8 cellular contexts compared by ENCODE assay signal in genomic region chr15:55774113-55774970, GRCh38. TPM values are rescaled to one million over a fixed set of nuclear protein-coding genes. Genes with fewer than 3 reads are reported as not detected.
DNase-seq lines count a peak whose midpoint lies in the region; ATAC-seq and TF ChIP-seq lines count a peak whose summit lies in the region.

No MANE protein-coding gene starts in this region.

- H3K27me3 ChIP-seq in DND-41 (ENCODE audit: insufficient read depth, low read length, poor library complexity) (no peaks in the 10 kb centered on the region), OCI-LY1 (ENCODE audit: insufficient read depth, low read length) (no peaks in the 10 kb centered on the region), left ventricle myocardium inferior (ENCODE audit: low read depth) (peaks cover 5% of the 10 kb centered on the region)

- H3K4me1 ChIP-seq in DND-41 (ENCODE audit: insufficient read depth, low read length): no peaks in the 10 kb centered on the region
- no peaks in the 10 kb centered on the region for H3K4me1 ChIP-seq in OCI-LY1 (ENCODE audit: insufficient read depth, low read length, severe bottlenecking)
- no peaks in the 10 kb centered on the region for H3K4me1 ChIP-seq in left ventricle myocardium inferior

- H3K9me3 ChIP-seq in DND-41 (ENCODE audit: insufficient read depth, low read length, severe bottlenecking): no peaks in the 10 kb centered on the region
- H3K9me3 ChIP-seq in OCI-LY1 (ENCODE audit: low read length): no peaks in the 10 kb centered on the region
- H3K9me3 ChIP-seq in left ventricle myocardium inferior (replicated peaks): no peaks in the 10 kb centered on the region

- no peaks in the 10 kb centered on the region for H3K36me3 ChIP-seq in DND-41 (ENCODE audit: insufficient read depth, low read length)
- no peaks in the 10 kb centered on the region for H3K36me3 ChIP-seq in OCI-LY1 (ENCODE audit: insufficient read depth, low read length)
- no peaks in the 10 kb centered on the region for H3K36me3 ChIP-seq in left ventricle myocardium inferior

- H3K4me3 ChIP-seq in DND-41 (ENCODE audit: low read depth in 1 of 2, low read length in 2 of 2): no peak overlapping the region
- no peak overlapping the region for H3K4me3 ChIP-seq in OCI-LY1 (ENCODE audit: low read depth, low read length, poor library complexity, severe bottlenecking)
- H3K4me3 ChIP-seq in left ventricle myocardium inferior: no peak overlapping the region

- no peak overlapping the region for H3K9ac ChIP-seq in DND-41 (ENCODE audit: low read depth, low read length)
- H3K9ac ChIP-seq in OCI-LY1 (ENCODE audit: low read length): no peak overlapping the region

- H3K79me2 ChIP-seq in DND-41 (ENCODE audit: insufficient read depth, low read length) (no peaks in the 10 kb centered on the region), OCI-LY1 (ENCODE audit: insufficient read depth, low read length) (no peaks in the 10 kb centered on the region)

- peak; percentile 67 for TF ChIP-seq CTCF in DND-41 (IDR thresholded peaks at IDR 0.05; ENCODE audit: borderline replicate concordance, extremely low read depth, low read length, poor library complexity, severe bottlenecking)
- peak; percentile 55 for TF ChIP-seq CTCF in OCI-LY1 (IDR thresholded peaks at IDR 0.05; ENCODE audit: low read length)
- TF ChIP-seq CTCF in left ventricle myocardium inferior (IDR thresholded peaks at IDR 0.05; ENCODE audit: borderline replicate concordance): peak; percentile 72

- intact Hi-C loops in left ventricle myocardium inferior (cut with micrococcal nuclease): no loop called here

- H2AFZ ChIP-seq in DND-41 (ENCODE audit: low read depth, low read length): no peak overlapping the region
- no peak overlapping the region for H2AFZ ChIP-seq in OCI-LY1 (ENCODE audit: low read length)

- H3K27ac ChIP-seq in DND-41 (ENCODE audit: low read length) (no peak overlapping the region), OCI-LY1 (ENCODE audit: low read depth, low read length, poor library complexity, severe bottlenecking) (no peak overlapping the region), left ventricle myocardium inferior (replicated peaks) (no peak overlapping the region)

- no peaks in the 10 kb centered on the region for H3F3A ChIP-seq in OCI-LY1 (ENCODE audit: insufficient read depth, low read length)

- H3K4me2 ChIP-seq in DND-41 (ENCODE audit: insufficient read depth, low read length) (no peak overlapping the region), OCI-LY1 (ENCODE audit: low read length) (no peak overlapping the region)

- no peaks in the 10 kb centered on the region for H3K9me2 ChIP-seq in OCI-LY1 (ENCODE audit: low read depth, low read length)

- peak; percentile 51 for DNase-seq in DND-41
- DNase-seq in HCEC 1CT: peak; percentile 15
- DNase-seq in activated T-helper 1 cell treated with Interleukin-2 at 50 U/mL for 16 hours (ENCODE audit: low read depth): peak; percentile 1
- DNase-seq in left ventricle myocardium inferior: peak; percentile 21
- DNase-seq in stimulated activated CD4-positive, alpha-beta T cell treated with anti-CD3 and anti-CD28 coated beads, Interleukin-15, amount 100 ng/mL, for 48 hours (ENCODE audit: low read depth in 2 of 2): peak; percentile 12 to 20

- ATAC-seq in DND-41 (ENCODE audit: insufficient read depth, low read depth) (peak; percentile 73), GM21447 (IDR thresholded peaks at IDR 0.05; ENCODE audit: unreplicated experiment) (no peak), HG03439 (IDR thresholded peaks at IDR 0.05; ENCODE audit: unreplicated experiment) (no peak)

- no peaks in the 10 kb centered on the region for H4K20me1 ChIP-seq in DND-41 (ENCODE audit: insufficient read depth, low read length)
- no peaks in the 10 kb centered on the region for H4K20me1 ChIP-seq in OCI-LY1 (ENCODE audit: insufficient read depth, low read length)

RNA-seq across cellular contexts. Expression of gene PRTG, which starts 31.4 kb away (rescaled TPM):
- total RNA-seq in left ventricle myocardium inferior: 0.69 TPM

Comparison
In these comparisons a context has a peak if more than half of its experiments do, and no peak if none do; other contexts are left out.
1. DNase-seq: peak in every context shown above with its lines; median percentile 51 in DND-41; 21 in left ventricle myocardium inferior; 16 in stimulated activated CD4-positive, alpha-beta T cell treated with anti-CD3 and anti-CD28 coated beads, Interleukin-15, amount 100 ng/mL, for 48 hours; 15 in HCEC 1CT; 1 in activated T-helper 1 cell treated with Interleukin-2 at 50 U/mL for 16 hours.